In genomic region chr21:37626320-37626719, GRCh38 we compare ENCODE assay signal across 28 cellular contexts.
"Had no signal": no experiment of that assay in that cellular context is flagged by ENCODE, and none has a peak within 500 bp of the region (broad histone marks: within the 10 kb centered on the region; RNA-seq: fewer than 3 reads in every experiment).

No MANE protein-coding gene starts in this region.

- H3K27me3 ChIP-seq: adrenal gland, body of pancreas, esophagus squamous epithelium, gastroesophageal sphincter, heart right ventricle had no signal

- DNase-seq: activated CD4-positive, alpha-beta memory T cell treated with anti-CD3 and anti-CD28 coated beads for 36 hours; activated CD4-positive, alpha-beta T cell treated with anti-CD3 and anti-CD28 coated beads for 36 hours; activated CD4-positive, alpha-beta T cell treated with anti-CD3 and anti-CD28 coated beads, Interleukin-2, amount 10 ng/mL, durations not matched to agents 24 days and 14 days; activated CD4-positive, CD25-positive, alpha-beta regulatory T cell; activated CD4-positive, CD25-positive, alpha-beta regulatory T cell treated with anti-CD3 and anti-CD28 coated beads, Interleukin-2, amount 50 U/mL, for 72 hours; activated CD8-positive, alpha-beta memory T cell treated with anti-CD3 and anti-CD28 coated beads, Interleukin-2, amount 10 ng/mL, durations not matched to agents 7 days and 5 days; activated CD8-positive, alpha-beta memory T cell treated with anti-CD3 and anti-CD28 coated beads, Interleukin-2, amount 50 U/mL, for 4 hours; activated CD8-positive, alpha-beta T cell treated with anti-CD3 and anti-CD28 coated beads, Interleukin-2, amount 10 ng/mL, durations not matched to agents 7 days and 5 days; activated effector memory CD4-positive, alpha-beta T cell treated with anti-CD3 and anti-CD28 coated beads, Interleukin-2, amount 50 U/mL, for 16 hours; activated naive CD4-positive, alpha-beta T cell treated with anti-CD3 and anti-CD28 coated beads for 36 hours; activated naive CD8-positive, alpha-beta T cell treated with anti-CD3 and anti-CD28 coated beads for 36 hours; activated naive CD8-positive, alpha-beta T cell treated with anti-CD3 and anti-CD28 coated beads, Interleukin-2, amount 50 U/mL, for 24 hours; activated T-cell treated with anti-CD3 and anti-CD28 coated beads, Interleukin-2, amount 50 U/mL, for 1 hour; activated T-cell treated with anti-CD3 and anti-CD28 coated beads, Interleukin-2, amount 50 U/mL, for 48 hours; adrenal gland; amygdala; aorta; body of pancreas; caudate nucleus; cortex of kidney; effector CD4-positive, alpha-beta T cell; effector memory CD8-positive, alpha-beta T cell; erythroblast; esophagus squamous epithelium; foreskin melanocyte; heart right ventricle; T-helper 2 cell had no signal

- H3K36me3 ChIP-seq: adrenal gland, esophagus squamous epithelium, gastroesophageal sphincter, heart right ventricle had no signal

- H3K4me3 ChIP-seq: adrenal gland, body of pancreas, esophagus squamous epithelium, gastroesophageal sphincter, heart right ventricle had no signal

- H3K9me3 ChIP-seq: adrenal gland, body of pancreas, esophagus squamous epithelium, gastroesophageal sphincter, heart right ventricle had no signal

- H3K4me1 ChIP-seq: body of pancreas, gastroesophageal sphincter had no signal

- ATAC-seq: activated CD4-positive, alpha-beta T cell treated with anti-CD3 and anti-CD28 coated beads for 36 hours; activated CD8-positive, alpha-beta memory T cell treated with anti-CD3 and anti-CD28 coated beads, Interleukin-2, amount 10 ng/mL, durations not matched to agents 7 days and 5 days; activated CD8-positive, alpha-beta T cell treated with anti-CD3 and anti-CD28 coated beads, Interleukin-2, amount 10 ng/mL, durations not matched to agents 7 days and 5 days; activated naive CD8-positive, alpha-beta T cell treated with anti-CD3 and anti-CD28 coated beads, Interleukin-2, amount 50 U/mL, for 24 hours; body of pancreas; effector memory CD8-positive, alpha-beta T cell; gastroesophageal sphincter had no signal

- H3K27ac ChIP-seq: adrenal gland, esophagus squamous epithelium, gastroesophageal sphincter, heart right ventricle had no signal
